In genomic region chr20:9388160-9388825, GRCh38 we compare ENCODE assay signal across 26 cellular contexts.
"Had no signal": no experiment of that assay in that cellular context is flagged by ENCODE, and none has a peak within 500 bp of the region (broad histone marks: within the 10 kb centered on the region; RNA-seq: fewer than 3 reads in every experiment).

No MANE protein-coding gene starts in this region.

- H3K9me3 Mint-ChIP-seq: natural killer cell treated with Interleukin-12 subunit alpha and Interleukin-12 subunit beta and Interleukin-15 and Interleukin-18, amount 100 ng/mL, for 72 hours; stimulated activated naive B cell treated with anti-CD40 and anti-IgM and Interleukin-4, amounts not matched to agents 10 μg/mL and 1 μg/mL and 100 μg/mL, for 72 hours had no signal

- H3K36me3 Mint-ChIP-seq: immature natural killer cell; naive thymus-derived CD4-positive, alpha-beta T cell; natural killer cell treated with Interleukin-12 subunit alpha and Interleukin-12 subunit beta and Interleukin-15 and Interleukin-18, amount 100 ng/mL, for 72 hours; stimulated activated naive B cell treated with anti-CD40 and anti-IgM and Interleukin-4, amounts not matched to agents 10 μg/mL and 1 μg/mL and 100 μg/mL, for 72 hours had no signal

- DNase-seq: hypothalamus; immature natural killer cell; kidney; left colon; left lung; lower lobe of right lung; mammary epithelial cell; mesenchymal stem cell; naive thymus-derived CD4-positive, alpha-beta T cell; ovary; right lobe of liver; stimulated activated CD4-positive, alpha-beta T cell treated with anti-CD3 and anti-CD28 coated beads, Interleukin-12 subunit alpha, Interleukin-12 subunit beta, amount 100 ng/mL, for 4 hours; stimulated activated CD4-positive, alpha-beta T cell treated with anti-CD3 and anti-CD28 coated beads, Interleukin-15, amount 100 ng/mL, for 24 hours; stimulated activated CD4-positive, alpha-beta T cell treated with anti-CD3 and anti-CD28 coated beads, Interleukin-2, amount 100 ng/mL, for 24 hours; stimulated activated CD4-positive, alpha-beta T cell treated with anti-CD3 and anti-CD28 coated beads, Interleukin-4, amount 100 ng/mL, for 1 hour; stimulated activated naive B cell treated with anti-CD40 and anti-IgM and Interleukin-4, amounts not matched to agents 10 μg/mL and 1 μg/mL and 100 μg/mL, for 72 hours; stimulated activated naive CD8-positive, alpha-beta T cell treated with anti-CD3 and anti-CD28 coated beads, Interleukin-15, Interleukin-2, amounts not matched to agents 100 U/mL and 50 U/mL, for 24 hours; stomach; testis; thyroid gland; transverse colon; upper lobe of left lung had no signal

- H3K36me3 ChIP-seq: left lung, ovary, right lobe of liver, thyroid gland had no signal

- H3K4me3 ChIP-seq: left lung, lower lobe of right lung, ovary, right atrium auricular region, right lobe of liver, skin epidermis, stomach, testis, thyroid gland, transverse colon, upper lobe of left lung had no signal

- H3K27ac Mint-ChIP-seq: immature natural killer cell; naive thymus-derived CD4-positive, alpha-beta T cell; natural killer cell treated with Interleukin-12 subunit alpha and Interleukin-12 subunit beta and Interleukin-15 and Interleukin-18, amount 100 ng/mL, for 72 hours; progenitor cell of endocrine pancreas; stimulated activated naive B cell treated with anti-CD40 and anti-IgM and Interleukin-4, amounts not matched to agents 10 μg/mL and 1 μg/mL and 100 μg/mL, for 72 hours had no signal

- ATAC-seq: left lung; lower lobe of right lung; naive thymus-derived CD4-positive, alpha-beta T cell; natural killer cell treated with Interleukin-12 subunit alpha and Interleukin-12 subunit beta and Interleukin-15 and Interleukin-18, amount 100 ng/mL, for 72 hours; stimulated activated naive B cell treated with anti-CD40 and anti-IgM and Interleukin-4, amounts not matched to agents 10 μg/mL and 1 μg/mL and 100 μg/mL, for 72 hours; stimulated activated naive CD8-positive, alpha-beta T cell treated with anti-CD3 and anti-CD28 coated beads, Interleukin-15, Interleukin-2, amounts not matched to agents 100 U/mL and 50 U/mL, for 24 hours had no signal

- H3K27ac ChIP-seq: left lung, lower lobe of right lung, ovary, right atrium auricular region, right lobe of liver, skin epidermis, stomach, testis, thyroid gland, transverse colon, upper lobe of left lung had no signal

- H3K4me1 Mint-ChIP-seq: immature natural killer cell had no signal

- H3K27me3 ChIP-seq: left lung, ovary, right atrium auricular region, right lobe of liver, stomach, testis, thyroid gland, transverse colon, upper lobe of left lung had no signal

- H3K9me3 ChIP-seq: left lung, lower lobe of right lung, ovary, right atrium auricular region, right lobe of liver, testis, thyroid gland had no signal

- H3K4me3 Mint-ChIP-seq: immature natural killer cell; naive thymus-derived CD4-positive, alpha-beta T cell; natural killer cell treated with Interleukin-12 subunit alpha and Interleukin-12 subunit beta and Interleukin-15 and Interleukin-18, amount 100 ng/mL, for 72 hours; stimulated activated naive B cell treated with anti-CD40 and anti-IgM and Interleukin-4, amounts not matched to agents 10 μg/mL and 1 μg/mL and 100 μg/mL, for 72 hours had no signal

- H3K4me1 ChIP-seq: right atrium auricular region, right lobe of liver, testis had no signal

- H3K27me3 Mint-ChIP-seq: progenitor cell of endocrine pancreas; stimulated activated naive B cell treated with anti-CD40 and anti-IgM and Interleukin-4, amounts not matched to agents 10 μg/mL and 1 μg/mL and 100 μg/mL, for 72 hours had no signal
